Comparison of ENCODE assay signal across 15 cellular contexts in genomic region chr13:50691682-50692263, GRCh38.
DNase-seq lines count a peak whose midpoint lies in the region; ATAC-seq, FAIRE-seq and TF ChIP-seq lines count a peak whose summit lies in the region.
"Had no signal": no experiment of that assay in that cellular context is flagged by ENCODE, and none has a peak within 500 bp of the region (broad histone marks: within the 10 kb centered on the region; RNA-seq: fewer than 3 reads in every experiment).

No MANE protein-coding gene starts in this region.

- no peak overlapping the region for H2BK5ac ChIP-seq in trophoblast cell (ENCODE audit: low read depth, low read length, poor library complexity)

- CTCF ChIA-PET in Panc1 (lab: Charles Lee): no interaction called here
- CTCF ChIA-PET in endothelial cell of umbilical vein (lab: Charles Lee): interaction anchor here (0.6 to 1.2 kb wide), 4 partner anchors 15 to 653 kb away, joined by 3 to 4 read pairs (median 4); no protein-coding TSS in a partner anchor

- H3K4ac ChIP-seq in trophoblast cell (ENCODE audit: low read depth, low read length): no peak overlapping the region

- H3K4me1 ChIP-seq in Panc1 (ENCODE audit: control insufficient read depth, insufficient read depth, low read length) (peaks cover 24% of the 10 kb centered on the region), endothelial cell of umbilical vein (ENCODE audit: control insufficient read depth, extremely low read depth, insufficient read depth, low read length) (peaks cover 25% of the 10 kb centered on the region), trophoblast cell (ENCODE audit: control insufficient read depth in 1 of 2, insufficient read depth in 2 of 2, low read length in 2 of 2) (peaks cover 12 to 23% of the 10 kb centered on the region in 2 experiments), GM23338 (ENCODE audit: insufficient read depth) (peaks cover 11% of the 10 kb centered on the region; the same call in 1 of the 2 replicates)

- no peaks in the 10 kb centered on the region for H3K27me3 Mint-ChIP-seq in GM23338 (ENCODE audit: insufficient read depth, low read depth, poor library complexity)

- intact Hi-C loops in Panc1 (cut with micrococcal nuclease; ENCODE audit: unreplicated experiment): no loop called here
- intact Hi-C loops in endothelial cell of umbilical vein (cut with micrococcal nuclease): no loop called here

- no peak overlapping the region for H4K91ac ChIP-seq in trophoblast cell (ENCODE audit: low read depth, low read length)

- FAIRE-seq in endothelial cell of umbilical vein (lab: Jason Lieb, UNC): peak; percentile 62

- no peak overlapping the region for H3K23ac ChIP-seq in trophoblast cell (ENCODE audit: low read length)

- no peak overlapping the region for H4K12ac ChIP-seq in trophoblast cell (ENCODE audit: low read depth, low read length)

- no peak overlapping the region for H2AK5ac ChIP-seq in trophoblast cell (ENCODE audit: low read length)

- H3K9me3 Mint-ChIP-seq in GM23338: peaks cover 5% of the 10 kb centered on the region
- H3K9me3 Mint-ChIP-seq: activated naive CD4-positive, alpha-beta T cell treated with anti-CD3 and anti-CD28 coated beads, Interleukin-2, amount 10 ng/mL, durations not matched to agents 7 days and 5 days; CD8-positive, alpha-beta memory T cell had no signal

- H3K79me2 ChIP-seq in endothelial cell of umbilical vein (ENCODE audit: control insufficient read depth, insufficient read depth, low read length) (no peaks in the 10 kb centered on the region), trophoblast cell (ENCODE audit: control insufficient read depth, insufficient read depth, low read length, poor library complexity) (no peaks in the 10 kb centered on the region), GM23338 (replicated peaks; ENCODE audit: insufficient read depth) (no peaks in the 10 kb centered on the region)

- H3K36me3 Mint-ChIP-seq in GM23338 (ENCODE audit: low read depth): no peaks in the 10 kb centered on the region
- H3K36me3 Mint-ChIP-seq: activated naive CD4-positive, alpha-beta T cell treated with anti-CD3 and anti-CD28 coated beads, Interleukin-2, amount 10 ng/mL, durations not matched to agents 7 days and 5 days; CD8-positive, alpha-beta memory T cell had no signal

- no peaks in the 10 kb centered on the region for H3K27me3 ChIP-seq in Panc1 (ENCODE audit: control insufficient read depth, insufficient read depth, low read length)
- H3K27me3 ChIP-seq in endothelial cell of umbilical vein (ENCODE audit: control insufficient read depth in 2 of 2, insufficient read depth in 2 of 2, low read length in 2 of 2): no peaks in the 10 kb centered on the region
- no peaks in the 10 kb centered on the region for H3K27me3 ChIP-seq in trophoblast cell (ENCODE audit: insufficient read depth, low read length)
- no peaks in the 10 kb centered on the region for H3K27me3 ChIP-seq in GM23338 (ENCODE audit: insufficient read depth)

- H2AFZ ChIP-seq in endothelial cell of umbilical vein (ENCODE audit: low read depth, low read length) (peak overlapping the region; percentile 40), trophoblast cell (ENCODE audit: insufficient read depth, low read length, poor library complexity) (no peak overlapping the region), GM23338 (no peak overlapping the region)

- no peaks in the 10 kb centered on the region for H3K9me3 ChIP-seq in Panc1 (ENCODE audit: control insufficient read depth, insufficient read depth, low read depth, low read length)
- H3K9me3 ChIP-seq in endothelial cell of umbilical vein (replicated peaks; ENCODE audit: control insufficient read depth, insufficient read depth, low read length): no peaks in the 10 kb centered on the region
- no peaks in the 10 kb centered on the region for H3K9me3 ChIP-seq in trophoblast cell (ENCODE audit: insufficient read depth, low read depth, low read length)

- H3K14ac ChIP-seq in trophoblast cell (ENCODE audit: low read length): no peak overlapping the region

- POLR2A ChIA-PET in Panc1 (lab: Charles Lee): no interaction called here
- POLR2A ChIA-PET in endothelial cell of umbilical vein (lab: Charles Lee): no interaction called here

- H3K4me2 ChIP-seq in endothelial cell of umbilical vein (ENCODE audit: insufficient read depth, low read length) (no peak overlapping the region), trophoblast cell (ENCODE audit: low read length) (no peak overlapping the region), GM23338 (no peak overlapping the region)

- no peak overlapping the region for H2BK120ac ChIP-seq in trophoblast cell (ENCODE audit: insufficient read depth, low read length, poor library complexity)

- TF ChIP-seq CTCF in Panc1 (IDR thresholded peaks at IDR 0.05): no peak
- no peak for TF ChIP-seq CTCF in endothelial cell of umbilical vein (IDR thresholded peaks at IDR 0.05; ENCODE audit: extremely low read depth in 1 of 2, insufficient read depth in 1 of 2, low read depth in 1 of 2, low read length in 2 of 2)
- no peak for TF ChIP-seq CTCF in GM23338 (conservative IDR thresholded peaks at IDR 0.05; ENCODE audit: low read depth in 2 of 2)

- H3K79me1 ChIP-seq in trophoblast cell (ENCODE audit: low read length): peaks cover 12% of the 10 kb centered on the region

- no peaks in the 10 kb centered on the region for H3F3A ChIP-seq in GM23338 (replicated peaks; ENCODE audit: low read depth)

- no peak overlapping the region for H3K27ac Mint-ChIP-seq in GM23338
- H3K27ac Mint-ChIP-seq: activated naive CD4-positive, alpha-beta T cell treated with anti-CD3 and anti-CD28 coated beads, Interleukin-2, amount 10 ng/mL, durations not matched to agents 7 days and 5 days had no signal

- ATAC-seq in Panc1: peak; percentile 89
- no peak for ATAC-seq in GM23338
- ATAC-seq: left lobe of liver had no signal

- H3K4me3 ChIP-seq in Panc1 (ENCODE audit: low read depth in 2 of 2, low read length in 2 of 2) (no peak overlapping the region), endothelial cell of umbilical vein (replicated peaks in 1 of 3; ENCODE audit: insufficient read depth in 1 of 3, low read depth in 1 of 3, low read length in 3 of 3) (no peak overlapping the region), trophoblast cell (ENCODE audit: low read depth, low read length) (no peak overlapping the region), GM23338 (no peak overlapping the region)

- peak overlapping the region; percentile 19 for H3K9ac ChIP-seq in endothelial cell of umbilical vein (replicated peaks; ENCODE audit: extremely low read depth, insufficient read depth, low read length)
- H3K9ac ChIP-seq in trophoblast cell (ENCODE audit: low read length): no peak overlapping the region

- H4K8ac ChIP-seq in trophoblast cell (ENCODE audit: low read depth, low read length): no peak overlapping the region

- no peaks in the 10 kb centered on the region for H3K9me2 ChIP-seq in GM23338 (ENCODE audit: insufficient read depth)

- H3K36me3 ChIP-seq in Panc1 (ENCODE audit: control insufficient read depth, insufficient read depth, low read length): no peaks in the 10 kb centered on the region
- no peaks in the 10 kb centered on the region for H3K36me3 ChIP-seq in endothelial cell of umbilical vein (ENCODE audit: control insufficient read depth in 2 of 2, extremely low read depth in 1 of 2, insufficient read depth in 2 of 2, low read length in 2 of 2)
- H3K36me3 ChIP-seq in trophoblast cell (ENCODE audit: control insufficient read depth in 1 of 2, insufficient read depth in 2 of 2, low read length in 2 of 2): no peaks in the 10 kb centered on the region
- no peaks in the 10 kb centered on the region; the same call in 1 of the 2 replicates for H3K36me3 ChIP-seq in GM23338 (ENCODE audit: insufficient read depth)

- H3K4me1 Mint-ChIP-seq in GM23338: peaks cover 12% of the 10 kb centered on the region

- H2BK12ac ChIP-seq in trophoblast cell (ENCODE audit: low read length): no peak overlapping the region

- no peaks in the 10 kb centered on the region for H3K9me1 ChIP-seq in endothelial cell of umbilical vein (replicated peaks; ENCODE audit: control insufficient read depth, extremely low read depth, insufficient read depth, low read length)

- no peak overlapping the region for H3K4me3 Mint-ChIP-seq in GM23338
- H3K4me3 Mint-ChIP-seq: activated naive CD4-positive, alpha-beta T cell treated with anti-CD3 and anti-CD28 coated beads, Interleukin-2, amount 10 ng/mL, durations not matched to agents 7 days and 5 days; CD8-positive, alpha-beta memory T cell had no signal

- H4K20me1 ChIP-seq in endothelial cell of umbilical vein (replicated peaks; ENCODE audit: control insufficient read depth, extremely low read depth, insufficient read depth, low read length): no peaks in the 10 kb centered on the region
- no peaks in the 10 kb centered on the region for H4K20me1 ChIP-seq in GM23338 (replicated peaks; ENCODE audit: insufficient read depth)

- no peak overlapping the region for H3K18ac ChIP-seq in trophoblast cell (ENCODE audit: low read length)

- BruUV-seq in Panc1 (replicated peaks; lab: Mats Ljungman, UMichigan): no TSS peak
- no TSS peak for BruUV-seq in endothelial cell of umbilical vein (replicated peaks; lab: Mats Ljungman, UMichigan)

- no CpG with 5 or more reads among the region's 7 CpGs for WGBS in trophoblast cell (ENCODE audit: extremely low coverage, insufficient coverage, insufficient read length)

- dilution Hi-C loops in endothelial cell of umbilical vein (cut with MboI; ENCODE audit: extremely low pct_ligation_motif_present, low sequenced_read_pairs): no loop called here

- in situ Hi-C loops in Panc1 (cut with HindIII; ENCODE audit: low pct_unique_long_range_greater_than_20kb, low sequenced_read_pairs): no loop called here

- peak overlapping the region; percentile 83 for H3K27ac ChIP-seq in Panc1 (ENCODE audit: low read length)
- H3K27ac ChIP-seq in endothelial cell of umbilical vein (ENCODE audit: insufficient read depth, low read depth, low read length): peak overlapping the region; percentile 54
- H3K27ac ChIP-seq in trophoblast cell (ENCODE audit: low read depth, low read length): peak overlapping the region; percentile 26
- no peak overlapping the region for H3K27ac ChIP-seq in GM23338 (ENCODE audit: low read depth)
- H3K27ac ChIP-seq: epithelial cell of prostate had no signal

- TF ChIP-seq POLR2A in endothelial cell of umbilical vein (IDR thresholded peaks at IDR 0.05; ENCODE audit: low read depth, low read length): no peak

- DNase-seq in NCI-H1694 treated with DMSO at 0.1 percent for 48 hours (lab: John Stamatoyannopoulos, UW): peak; percentile 1
- no peak for DNase-seq in NCI-H1694 (lab: John Stamatoyannopoulos, UW)
- DNase-seq in Panc1 (ENCODE audit: low read depth, low spot score): no peak
- DNase-seq in endothelial cell of umbilical vein (ENCODE audit: low read depth, low spot score): no peak
- DNase-seq in trophoblast cell: peak in 1 of 2 donors; percentile 28
- no peak for DNase-seq in GM23338 (ENCODE audit: low spot score)
- DNase-seq in HCEC 1CT: no peak
- DNase-seq in germinal center (ENCODE audit: low spot score): no peak
- DNase-seq: 8988T; activated naive CD4-positive, alpha-beta T cell treated with anti-CD3 and anti-CD28 coated beads, Interleukin-2, amount 10 ng/mL, durations not matched to agents 7 days and 5 days; CD8-positive, alpha-beta memory T cell; NCI-H510A; nucleus accumbens had no signal

TF ChIP-seq in endothelial cell of umbilical vein, 7 proteins besides CTCF, POLR2A, EP300 and RAD21 (continues in another document):
- TF ChIP-seq JUN (IDR thresholded peaks at IDR 0.05; ENCODE audit: borderline replicate concordance, insufficient read depth, insufficient read length, low read depth): peak; percentile 10
